Comparison of ENCODE assay signal across 8 cellular contexts in genomic region chr13:48579167-48579918, GRCh38. TPM values are rescaled to one million over a fixed set of nuclear protein-coding genes. Genes with fewer than 3 reads are reported as not detected.
DNase-seq lines count a peak whose midpoint lies in the region; ATAC-seq and TF ChIP-seq lines count a peak whose summit lies in the region.

No MANE protein-coding gene starts in this region.

- peak overlapping the region; percentile 82 for H2AFZ ChIP-seq in mammary epithelial cell (ENCODE audit: low read depth, low read length)

- peaks cover 30% of the 10 kb centered on the region for H3K4me1 ChIP-seq in mammary epithelial cell (ENCODE audit: insufficient read depth, low read length)

- DNase-seq in CD1c-positive myeloid dendritic cell (ENCODE audit: extremely low spot score) (peak; percentile 93), mammary epithelial cell (peak; percentile 54), amygdala (lab: John Stamatoyannopoulos, UW) (no peak), NCI-H146 (lab: John Stamatoyannopoulos, UW) (no peak)
- no peak for DNase-seq in activated effector memory CD4-positive, alpha-beta T cell treated with anti-CD3 and anti-CD28 coated beads, Interleukin-2, amount 50 U/mL, for 16 hours

- no peaks in the 10 kb centered on the region for H3K27me3 ChIP-seq in mammary epithelial cell (ENCODE audit: insufficient read depth, low read length)

- CTCF ChIA-PET in mammary epithelial cell (lab: Charles Lee; ENCODE audit: low non-redundant PET): interaction anchor here (0.6 to 1.0 kb wide), 12 partner anchors 75 to 1642 kb away, joined by 3 to 17 read pairs (median 6); partner anchors contain the start of gene NUDT15

- in situ Hi-C loops in mammary epithelial cell (cut with MboI; ENCODE audit: low sequenced_read_pairs in 2 of 2): loop anchor here (5.0 to 10.0 kb wide), 2 partner anchors 247 to 455 kb away; no protein-coding TSS in a partner anchor

- H3K27ac ChIP-seq in mammary epithelial cell (ENCODE audit: insufficient read depth, low read depth, low read length): no peak overlapping the region
- peak overlapping the region in 17 of 21 experiments; percentile 5 to 78 (median 61) for H3K27ac ChIP-seq in skin epidermis

- H3K4me3 ChIP-seq in mammary epithelial cell (replicated peaks in 1 of 3; ENCODE audit: insufficient read depth in 1 of 3, low read depth in 2 of 3, low read length in 3 of 3) (no peak overlapping the region), skin epidermis (no peak overlapping the region)

- no TSS peak for BruUV-seq in mammary epithelial cell (replicated peaks; lab: Mats Ljungman, UMichigan)

- H3K36me3 ChIP-seq in mammary epithelial cell (ENCODE audit: insufficient read depth, low read length): no peaks in the 10 kb centered on the region

- intact Hi-C loops in mammary epithelial cell (cut with micrococcal nuclease): loop anchor here (1.0 to 5.0 kb wide), 2 partner anchors 77 to 452 kb away; no protein-coding TSS in a partner anchor

- H4K20me1 ChIP-seq in mammary epithelial cell (ENCODE audit: insufficient read depth, low read length): no peaks in the 10 kb centered on the region

- dilution Hi-C loops in mammary epithelial cell (cut with HindIII; ENCODE audit: low sequenced_read_pairs): loop anchor here (5.0 kb wide), 1 partner anchor 82 kb away; no protein-coding TSS in a partner anchor

- peak overlapping the region; percentile 29 for H3K4me2 ChIP-seq in mammary epithelial cell (ENCODE audit: insufficient read depth, low read depth, low read length)

- TF ChIP-seq CTCF in mammary epithelial cell (conservative IDR thresholded peaks at IDR 0.05 in 1 of 2, IDR thresholded peaks at IDR 0.05 in 1 of 2; ENCODE audit: extremely low read depth in 1 of 2, insufficient read depth in 1 of 2, low read depth in 1 of 2, low read length in 2 of 2): no peak

- no peaks in the 10 kb centered on the region for H3K9me3 ChIP-seq in mammary epithelial cell (replicated peaks; ENCODE audit: insufficient read depth, low read length)

- ATAC-seq in GM19463 (IDR thresholded peaks at IDR 0.05; ENCODE audit: unreplicated experiment): peak; percentile 79
- peak; percentile 74 for ATAC-seq in HG03442 (IDR thresholded peaks at IDR 0.05; ENCODE audit: unreplicated experiment)

- no peaks in the 10 kb centered on the region for H3K79me2 ChIP-seq in mammary epithelial cell (ENCODE audit: insufficient read depth, low read length)

- 42% methylated on average over 7 of the region's 7 CpGs for WGBS in mammary epithelial cell (ENCODE audit: low coverage, missing lambda C conversion rate)

- H3K9ac ChIP-seq in mammary epithelial cell (ENCODE audit: insufficient read depth, low read length): no peak overlapping the region

RNA-seq across cellular contexts. Expression of gene RCBTB2, which starts 46.5 kb away (rescaled TPM):
- 10 to 100 TPM in 1 of 2 donors, 1 to 10 TPM in 1; 4.9 to 12.0 TPM for total RNA-seq in mammary epithelial cell
- 3.7 TPM for polyA plus RNA-seq in mammary epithelial cell
- 0.26 TPM for polyA minus RNA-seq in mammary epithelial cell

Comparison
In these comparisons a context has a peak if more than half of its experiments do, and no peak if none do; other contexts are left out.
1. DNase-seq: peak in CD1c-positive myeloid dendritic cell (single experiment) and mammary epithelial cell (single experiment); none in amygdala (0 of 56), activated effector memory CD4-positive, alpha-beta T cell treated with anti-CD3 and anti-CD28 coated beads, Interleukin-2, amount 50 U/mL, for 16 hours (single experiment) and NCI-H146 (single experiment).